Comparison of ENCODE assay signal across 24 cellular contexts in the genomic region with DNA sequence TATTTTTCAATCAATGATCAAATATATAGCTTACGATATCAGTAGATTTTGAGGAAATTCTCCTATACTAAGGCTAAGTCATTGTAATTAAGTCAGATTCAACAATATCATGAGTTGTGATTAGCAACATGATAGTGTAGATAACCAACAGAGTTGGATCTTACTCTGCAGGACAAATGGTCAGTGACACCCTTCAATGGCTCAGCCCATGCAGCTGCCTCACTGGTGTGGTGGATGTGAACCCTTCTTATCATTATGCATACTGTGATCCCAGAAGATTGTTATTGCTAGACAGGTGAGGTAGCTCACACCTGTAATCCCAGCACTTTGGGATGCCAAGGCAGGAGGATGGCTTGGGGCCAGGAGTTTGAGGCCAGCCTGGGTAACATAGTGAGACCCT. TPM values are rescaled to one million over a fixed set of nuclear protein-coding genes. Genes with fewer than 3 reads are reported as not detected.
DNase-seq lines count a peak whose midpoint lies in the region; FAIRE-seq and TF ChIP-seq lines count a peak whose summit lies in the region.
"Had no signal": no experiment of that assay in that cellular context is flagged by ENCODE, and none has a peak within 500 bp of the region (broad histone marks: within the 10 kb centered on the region; RNA-seq: fewer than 3 reads in every experiment).

No MANE protein-coding gene starts in this region.

- H3K4me3 Mint-ChIP-seq in brain (peak overlapping the region in 3 of 5 experiments; percentile 18 to 58 (median 47)), neural crest cell (peak overlapping the region; percentile 45)
- H3K4me3 Mint-ChIP-seq: B cell had no signal

- POLR2A ChIA-PET in OCI-LY7 (lab: Charles Lee) = interaction anchor here (0.6 to 2.2 kb wide), 3 partner anchors 15 to 158 kb away, joined by 3 to 16 read pairs (median 6); partner anchors contain the start of gene LRIG2

- no peaks in the 10 kb centered on the region for H3K27me3 ChIP-seq in HUES64 (ENCODE audit: insufficient read depth, low read length)
- H3K27me3 ChIP-seq: MG63 had no signal

- no peak overlapping the region for H2AFZ ChIP-seq in OCI-LY7 (ENCODE audit: low read length)
- H2AFZ ChIP-seq: PC-9 had no signal

- H3K9me3 Mint-ChIP-seq in brain (peaks cover 0 to 2% (median 0%) of the 10 kb centered on the region in 5 experiments), neural crest cell (no peaks in the 10 kb centered on the region)

- no peak overlapping the region for H3K9ac ChIP-seq in HUES64 (ENCODE audit: low read depth, low read length)

- no peak overlapping the region for H3K27ac ChIP-seq in HUES64 (ENCODE audit: low read depth, low read length)
- H3K27ac ChIP-seq in OCI-LY7 (ENCODE audit: low read depth, low read length, poor library complexity, severe bottlenecking) = no peak overlapping the region
- H3K27ac ChIP-seq: A549, HL-60, PC-9, SK-N-MC had no signal

- H3K27me3 Mint-ChIP-seq in brain (peaks cover 5% of the 10 kb centered on the region), neural crest cell (ENCODE audit: low read depth) (no peaks in the 10 kb centered on the region)
- H3K27me3 Mint-ChIP-seq: B cell had no signal

- H3K4me3 ChIP-seq in HUES64 (ENCODE audit: low read length) (peak overlapping the region; percentile 6; the same call in 1 of the 2 replicates), OCI-LY7 (ENCODE audit: low read depth, low read length, poor library complexity, severe bottlenecking) (no peak overlapping the region)
- H3K4me3 ChIP-seq: A549, MG63, PC-9, SK-N-MC had no signal

- peaks cover 50% of the 10 kb centered on the region for H3K36me3 ChIP-seq in HUES64 (ENCODE audit: insufficient read depth, low read length)
- peaks cover 42% of the 10 kb centered on the region for H3K36me3 ChIP-seq in OCI-LY7 (ENCODE audit: insufficient read depth, low read length)

- no CpG with 5 or more reads among the region's 1 CpG for WGBS in HUES64

- TF ChIP-seq CTCF in brain (conservative IDR thresholded peaks at IDR 0.05) (no peak), neural crest cell (conservative IDR thresholded peaks at IDR 0.05) (no peak), OCI-LY7 (conservative IDR thresholded peaks at IDR 0.05; ENCODE audit: low read length) (no peak)

- H3K4me1 ChIP-seq in HUES64 (ENCODE audit: insufficient read depth, low read length) (peaks cover 35% of the 10 kb centered on the region), OCI-LY7 (ENCODE audit: insufficient read depth, low read length, poor library complexity, severe bottlenecking) (peaks cover 26% of the 10 kb centered on the region)

- H3K4me1 Mint-ChIP-seq in brain (peaks cover 55% of the 10 kb centered on the region), neural crest cell (peaks cover 53% of the 10 kb centered on the region)

- no peaks in the 10 kb centered on the region for H3K9me2 ChIP-seq in OCI-LY7 (ENCODE audit: insufficient read depth, low read length)

- no peak overlapping the region for H3K4me2 ChIP-seq in OCI-LY7 (ENCODE audit: low read length)
- H3K4me2 ChIP-seq: A549, PC-9 had no signal

- peak; percentile 5 for FAIRE-seq in GM12892 (lab: Jason Lieb, UNC)
- FAIRE-seq: A549, GM19239 had no signal

- intact Hi-C loops in cardiac septum (cut with DNase I) = no loop called here
- intact Hi-C loops in OCI-LY7 (cut with micrococcal nuclease; ENCODE audit: unreplicated experiment) = loop anchor here (10.0 kb wide), 3 partner anchors 326 to 994 kb away; partner anchors contain the start of gene CTTNBP2NL

- BruUV-seq in OCI-LY7 (replicated peaks; lab: Mats Ljungman, UMichigan) = no TSS peak

- peaks cover 99% of the 10 kb centered on the region for H3K79me2 ChIP-seq in OCI-LY7 (ENCODE audit: insufficient read depth, low read depth, low read length)

- H3K9me3 ChIP-seq in HUES64 (ENCODE audit: insufficient read depth, low read depth, low read length) (no peaks in the 10 kb centered on the region), OCI-LY7 (ENCODE audit: low read length) (no peaks in the 10 kb centered on the region; the same call in 1 of the 2 replicates)
- H3K9me3 ChIP-seq: A549, MG63 had no signal

- H3K27ac Mint-ChIP-seq in brain (peak overlapping the region in 1 of 5 experiments; percentile 4), neural crest cell (ENCODE audit: unreplicated experiment) (no peak overlapping the region)
- H3K27ac Mint-ChIP-seq: B cell had no signal

- peaks cover 34% of the 10 kb centered on the region for H4K20me1 ChIP-seq in OCI-LY7 (ENCODE audit: insufficient read depth, low read length)

- H3K36me3 Mint-ChIP-seq in brain (peaks cover 57% of the 10 kb centered on the region), neural crest cell (ENCODE audit: low read depth) (peaks cover 11% of the 10 kb centered on the region)

- CTCF ChIA-PET in OCI-LY7 (lab: Charles Lee; ENCODE audit: unreplicated experiment) = no interaction called here

- TF ChIP-seq POLR2A in GM12892 (IDR thresholded peaks at IDR 0.05; ENCODE audit: low read depth, low read length) = no peak

- DNase-seq in GM12892 (ENCODE audit: insufficient read length) (no peak), neural crest cell (ENCODE audit: low read depth, low spot score) (no peak), NCI-H510A treated with DMSO at 0.1 percent for 48 hours (lab: John Stamatoyannopoulos, UW) (no peak), cardiac septum (ENCODE audit: low spot score) (no peak), OCI-LY7 (ENCODE audit: low spot score) (no peak), SIG-M5 treated with dmso at 0.1 percent for 504 hours (lab: John Stamatoyannopoulos, UW; ENCODE audit: unreplicated experiment) (no peak)
- DNase-seq: DMS79, IMR-90, Karpas-422, MG63, NCI-H1417, NCI-H1694 treated with DMSO at 0.1 percent for 48 hours, NCI-H446, NCI-H526 treated with DMSO at 0.1 percent for 48 hours, PC-9, RPMI8226, SHP77 had no signal

RNA-seq across cellular contexts. Expression of gene SLC16A1, which starts 5.6 kb away (rescaled TPM):
- polyA plus RNA-seq in GM12892 (2012; ENCODE audit: missing spikeins) = 27.1 TPM
- 196 TPM for polyA plus RNA-seq in HUES64 (2013, experiment 1 of 2)
- polyA plus RNA-seq in HUES64 (2013, experiment 2 of 2) = 188 TPM
- 38.9 TPM for polyA plus RNA-seq in brain (ENCODE audit: insufficient read depth, low read depth, low replicate concordance)
- 113 and 130 TPM in 2 replicates for total RNA-seq in neural crest cell
- total RNA-seq in cardiac septum = 119 TPM
- total RNA-seq in OCI-LY7 (2014; rRNA removed; shearing (Covaris generic)) = 50.9 and 56.1 TPM in 2 replicates
- 60.3 and 67.8 TPM in 2 replicates for total RNA-seq in OCI-LY7 (2022)
